26 cellular contexts compared by ENCODE assay signal in the genomic region with DNA sequence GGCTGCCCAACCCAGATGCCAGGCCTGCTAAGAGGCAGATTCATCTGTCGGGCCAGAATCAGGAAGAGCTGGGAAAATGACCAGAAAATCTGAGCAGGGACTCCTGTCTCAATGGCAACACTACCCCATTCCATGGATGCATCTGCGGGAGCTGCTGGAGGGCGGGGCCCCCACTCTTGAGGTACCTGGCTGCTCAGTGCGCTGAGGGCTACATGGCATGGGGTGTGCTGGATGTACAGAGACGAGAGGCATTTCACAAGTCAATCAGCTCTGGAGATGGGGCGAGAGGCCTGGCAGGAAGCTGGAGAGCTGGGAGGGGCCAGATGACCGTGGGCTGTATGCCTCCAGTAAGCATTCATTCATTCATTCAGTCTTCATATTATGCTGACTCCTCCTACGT. TPM values are rescaled to one million over a fixed set of nuclear protein-coding genes. Genes with fewer than 3 reads are reported as not detected.
DNase-seq lines count a peak whose midpoint lies in the region; ATAC-seq, FAIRE-seq and TF ChIP-seq lines count a peak whose summit lies in the region.
"Had no signal": no experiment of that assay in that cellular context is flagged by ENCODE, and none has a peak within 500 bp of the region (broad histone marks: within the 10 kb centered on the region; RNA-seq: fewer than 3 reads in every experiment).

No MANE protein-coding gene starts in this region.

- no peaks in the 10 kb centered on the region for H3K36me3 Mint-ChIP-seq in stimulated activated naive B cell treated with anti-CD40 and anti-IgM and Interleukin-4, amounts not matched to agents 10 μg/mL and 1 μg/mL and 100 μg/mL, for 72 hours

- peaks cover 32 to 50% of the 10 kb centered on the region in 2 donors for H3K4me1 Mint-ChIP-seq in stimulated activated naive B cell treated with anti-CD40 and anti-IgM and Interleukin-4, amounts not matched to agents 10 μg/mL and 1 μg/mL and 100 μg/mL, for 72 hours

- H3K4me3 ChIP-seq in right atrium auricular region, result no peak overlapping the region
- H3K4me3 ChIP-seq in dorsolateral prefrontal cortex, result no peak overlapping the region
- H3K4me3 ChIP-seq: BLaER1 treated with 17β-estradiol and CSF1 and Interleukin-3, amounts not matched to agents 10 nM and 100 nM; HAP-1; K562; SJCRH30 had no signal

- peak overlapping the region; percentile 20 for H3K27ac Mint-ChIP-seq in stimulated activated naive B cell treated with anti-CD40 and anti-IgM and Interleukin-4, amounts not matched to agents 10 μg/mL and 1 μg/mL and 100 μg/mL, for 72 hours
- H3K27ac Mint-ChIP-seq: CD4-positive, alpha-beta T cell; HFFc6 had no signal

- FAIRE-seq in RCC 7860 (lab: Jason Lieb, UNC), result no peak
- FAIRE-seq: G401.6, HTR-8/SVneo, K562 had no signal

- peak; percentile 25 for DNase-seq in Right ventricle myocardium superior
- DNase-seq in right atrium auricular region (ENCODE audit: low spot score), result no peak
- DNase-seq in mesenteric fat pad (ENCODE audit: low spot score), result peak; percentile 74
- no peak for DNase-seq in stimulated activated naive B cell treated with anti-CD40 and anti-IgM and Interleukin-4, amounts not matched to agents 10 μg/mL and 1 μg/mL and 100 μg/mL, for 72 hours
- no peak for DNase-seq in dorsolateral prefrontal cortex
- DNase-seq in activated T-cell treated with anti-CD3 and anti-CD28 coated beads, Interleukin-2, amount 50 U/mL, for 48 hours, result no peak
- no peak for DNase-seq in RCC 7860 (ENCODE audit: low spot score)
- DNase-seq: AML-193, GOT3, HFFc6, Kasumi-1, MV-4-11, NCI-H1105, NCI-H1436 treated with DMSO at 0.1 percent for 48 hours, NCI-H1930, NCI-H2107, NCI-H524, NCI-H748 treated with DMSO at 0.1 percent for 48 hours, SJCRH30 had no signal

- H3K9me3 ChIP-seq in right atrium auricular region, result no peaks in the 10 kb centered on the region
- H3K9me3 ChIP-seq: BLaER1 treated with 17β-estradiol and CSF1 and Interleukin-3, amounts not matched to agents 10 nM and 100 nM; HAP-1; SJCRH30 had no signal

- H3K27ac ChIP-seq in right atrium auricular region (no peak overlapping the region), dorsolateral prefrontal cortex (no peak overlapping the region)
- H3K27ac ChIP-seq: BLaER1 treated with 17β-estradiol and CSF1 and Interleukin-3, amounts not matched to agents 10 nM and 100 nM; SJCRH30 had no signal

- peaks cover 0 to 3% of the 10 kb centered on the region in 2 donors for H3K4me1 ChIP-seq in right atrium auricular region
- H3K4me1 ChIP-seq: HAP-1 had no signal

- no peaks in the 10 kb centered on the region for H3K9me3 Mint-ChIP-seq in stimulated activated naive B cell treated with anti-CD40 and anti-IgM and Interleukin-4, amounts not matched to agents 10 μg/mL and 1 μg/mL and 100 μg/mL, for 72 hours
- H3K9me3 Mint-ChIP-seq: CD4-positive, alpha-beta T cell had no signal

- no peaks in the 10 kb centered on the region for H3K36me3 ChIP-seq in right atrium auricular region
- H3K36me3 ChIP-seq: BLaER1 treated with 17β-estradiol and CSF1 and Interleukin-3, amounts not matched to agents 10 nM and 100 nM; HAP-1; SJCRH30 had no signal

- ATAC-seq in Right ventricle myocardium superior (ENCODE audit: poor library complexity), result no peak
- ATAC-seq in stimulated activated naive B cell treated with anti-CD40 and anti-IgM and Interleukin-4, amounts not matched to agents 10 μg/mL and 1 μg/mL and 100 μg/mL, for 72 hours (replicated peaks), result no peak
- ATAC-seq: K562 had no signal

- H3K27me3 Mint-ChIP-seq in stimulated activated naive B cell treated with anti-CD40 and anti-IgM and Interleukin-4, amounts not matched to agents 10 μg/mL and 1 μg/mL and 100 μg/mL, for 72 hours, result no peaks in the 10 kb centered on the region
- H3K27me3 Mint-ChIP-seq: CD4-positive, alpha-beta T cell had no signal

- H3K4me3 Mint-ChIP-seq in stimulated activated naive B cell treated with anti-CD40 and anti-IgM and Interleukin-4, amounts not matched to agents 10 μg/mL and 1 μg/mL and 100 μg/mL, for 72 hours, result no peak overlapping the region
- H3K4me3 Mint-ChIP-seq: HFFc6 had no signal

- no peaks in the 10 kb centered on the region for H3K27me3 ChIP-seq in right atrium auricular region
- peaks cover 0 to 16% (median 0%) of the 10 kb centered on the region in 45 donors for H3K27me3 ChIP-seq in dorsolateral prefrontal cortex
- H3K27me3 ChIP-seq: SJCRH30 had no signal

- intact Hi-C loops in Right ventricle myocardium superior (cut with DNase I) (no loop called here), dorsolateral prefrontal cortex (cut with DNase I) (no loop called here)

- TF ChIP-seq CTCF in right atrium auricular region (IDR thresholded peaks at IDR 0.05) (no peak), dorsolateral prefrontal cortex (IDR thresholded peaks at IDR 0.05 in 54 of 56, conservative IDR thresholded peaks at IDR 0.05 in 2 of 56; ENCODE audit: low read depth in 1 of 56, partially characterized antibody in 56 of 56) (no peak)

RNA-seq across cellular contexts. Expression of a gene that starts 6.4 kb away (rescaled TPM):
- total RNA-seq in Right ventricle myocardium superior (1.0 TPM), right atrium auricular region (1 to 10 TPM; 1.5 to 5.6 TPM), mesenteric fat pad (0.84 TPM), dorsolateral prefrontal cortex (10 to 100 TPM in 16 of 120 experiments, 1 to 10 TPM in 104; 4.6 to 13.3 (median 8.1) TPM)
- total RNA-seq: MCF 10A had no signal

Comparison
In these comparisons a context has a peak if more than half of its experiments do, and no peak if none do; other contexts are left out.
1. DNase-seq: peak in Right ventricle myocardium superior (single experiment) and mesenteric fat pad (single experiment); none in right atrium auricular region (single experiment), stimulated activated naive B cell treated with anti-CD40 and anti-IgM and Interleukin-4, amounts not matched to agents 10 μg/mL and 1 μg/mL and 100 μg/mL, for 72 hours (single experiment), dorsolateral prefrontal cortex (0 of 10), activated T-cell treated with anti-CD3 and anti-CD28 coated beads, Interleukin-2, amount 50 U/mL, for 48 hours (0 of 2) and RCC 7860 (single experiment).